8 cellular contexts compared by ENCODE assay signal in the genomic region with DNA sequence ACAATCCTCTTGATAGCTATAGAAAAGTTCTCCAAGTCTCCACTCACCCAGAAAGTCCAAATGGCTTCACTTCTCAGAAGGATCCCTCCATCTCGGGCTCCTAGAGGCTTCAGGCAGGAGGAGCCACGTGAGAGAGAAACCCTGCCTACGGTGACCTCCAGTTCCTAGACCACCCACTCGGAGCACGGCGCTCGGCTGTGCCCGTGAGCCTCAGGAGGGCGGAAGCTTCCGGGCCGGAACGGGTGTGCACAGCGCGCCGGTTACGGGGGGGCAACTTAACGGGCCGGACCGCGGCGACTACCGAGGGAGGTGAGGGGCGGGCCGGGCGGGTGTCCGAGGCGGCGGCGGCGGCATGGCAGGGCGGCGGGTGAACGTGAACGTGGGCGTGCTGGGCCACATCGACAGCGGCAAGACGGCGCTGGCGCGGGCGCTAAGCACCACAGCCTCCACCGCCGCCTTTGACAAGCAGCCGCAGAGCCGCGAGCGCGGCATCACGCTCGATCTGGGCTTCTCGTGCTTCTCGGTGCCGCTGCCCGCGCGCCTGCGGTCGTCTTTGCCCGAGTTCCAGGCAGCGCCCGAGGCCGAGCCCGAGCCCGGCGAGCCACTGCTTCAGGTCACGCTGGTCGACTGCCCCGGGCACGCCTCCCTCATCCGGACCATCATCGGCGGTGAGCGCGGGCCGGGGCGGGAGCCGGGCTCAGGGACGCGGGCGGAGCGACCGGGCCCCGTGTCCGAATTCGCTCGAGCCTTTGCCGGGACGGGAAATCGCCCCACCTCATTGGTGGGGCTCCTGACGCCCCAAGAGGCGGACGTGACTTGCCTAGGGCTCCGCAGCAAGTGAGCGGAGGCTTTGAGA. TPM values are rescaled to one million over a fixed set of nuclear protein-coding genes. Genes with fewer than 3 reads are reported as not detected.
DNase-seq lines count a peak whose midpoint lies in the region; ATAC-seq and TF ChIP-seq lines count a peak whose summit lies in the region.

A gene with protein sequence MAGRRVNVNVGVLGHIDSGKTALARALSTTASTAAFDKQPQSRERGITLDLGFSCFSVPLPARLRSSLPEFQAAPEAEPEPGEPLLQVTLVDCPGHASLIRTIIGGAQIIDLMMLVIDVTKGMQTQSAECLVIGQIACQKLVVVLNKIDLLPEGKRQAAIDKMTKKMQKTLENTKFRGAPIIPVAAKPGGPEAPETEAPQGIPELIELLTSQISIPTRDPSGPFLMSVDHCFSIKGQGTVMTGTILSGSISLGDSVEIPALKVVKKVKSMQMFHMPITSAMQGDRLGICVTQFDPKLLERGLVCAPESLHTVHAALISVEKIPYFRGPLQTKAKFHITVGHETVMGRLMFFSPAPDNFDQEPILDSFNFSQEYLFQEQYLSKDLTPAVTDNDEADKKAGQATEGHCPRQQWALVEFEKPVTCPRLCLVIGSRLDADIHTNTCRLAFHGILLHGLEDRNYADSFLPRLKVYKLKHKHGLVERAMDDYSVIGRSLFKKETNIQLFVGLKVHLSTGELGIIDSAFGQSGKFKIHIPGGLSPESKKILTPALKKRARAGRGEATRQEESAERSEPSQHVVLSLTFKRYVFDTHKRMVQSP (plus strand): TSS at position 326 of the 856 bp plus-strand sequence. CDS start 27 bp downstream, at position 353.

- H3K36me3 Mint-ChIP-seq in IgD-negative memory B cell, result peaks cover 4% of the 10 kb centered on the region
- H3K36me3 Mint-ChIP-seq in activated T-cell treated with anti-CD3 and anti-CD28 coated beads, Interleukin-2, amount 50 U/mL, for 24 hours (ENCODE audit: low read depth), result peaks cover 38% of the 10 kb centered on the region

- peaks cover 8 to 17% (median 13%) of the 10 kb centered on the region in 3 donors for H3K4me1 Mint-ChIP-seq in IgD-negative memory B cell
- peaks cover 36% of the 10 kb centered on the region for H3K4me1 Mint-ChIP-seq in activated T-cell treated with anti-CD3 and anti-CD28 coated beads, Interleukin-2, amount 50 U/mL, for 24 hours (ENCODE audit: low read depth)

- peak within 1 kb of the TSS; percentile 98 for H2AFZ ChIP-seq in PC-9

- peak within 1 kb of the TSS; percentile 96 for H3K4me3 ChIP-seq in PC-9

- peak; percentile 59 for DNase-seq in DMS53 treated with DMSO at 0.1 percent for 48 hours (lab: John Stamatoyannopoulos, UW; ENCODE audit: unreplicated experiment)
- DNase-seq in PC-9, result peak; percentile 61 to 88
- peak; percentile 96 for DNase-seq in activated T-cell treated with anti-CD3 and anti-CD28 coated beads, Interleukin-2, amount 50 U/mL, for 24 hours
- peak; percentile 81 for DNase-seq in myocyte (ENCODE audit: low read depth)
- peak; percentile 69 to 79 for DNase-seq in stimulated activated CD8-positive, alpha-beta memory T cell treated with anti-CD3 and anti-CD28 coated beads, Interleukin-7, amount 100 ng/mL, for 4 hours (ENCODE audit: low read depth in 2 of 2)

- H3K4me3 Mint-ChIP-seq in IgD-negative memory B cell, result peak within 1 kb of the TSS; percentile 82 to 98 (median 92)
- H3K4me3 Mint-ChIP-seq in activated T-cell treated with anti-CD3 and anti-CD28 coated beads, Interleukin-2, amount 50 U/mL, for 24 hours, result peak within 1 kb of the TSS; percentile 85

- TF ChIP-seq CTCF in PC-9 (conservative IDR thresholded peaks at IDR 0.05), result no peak

- H4K20me1 ChIP-seq in PC-9 (ENCODE audit: insufficient read depth), result no peaks in the 10 kb centered on the region

- CTCF ChIA-PET in PC-9 (lab: Charles Lee), result interaction anchor here (0.6 to 0.7 kb wide), 3 partner anchors 90 to 850 kb away, joined by 4 to 5 read pairs (median 4); no protein-coding TSS in a partner anchor

- H3K9me2 ChIP-seq in PC-9 (ENCODE audit: insufficient read depth), result no peaks in the 10 kb centered on the region

- intact Hi-C loops in PC-9 (cut with micrococcal nuclease; ENCODE audit: unreplicated experiment), result loop anchor here (1.0 kb wide), 1 partner anchor 30 kb away; the partner anchor contains the start of gene RUVBL1

- peak within 1 kb of the TSS; percentile 74 to 97 (median 94) for H3K27ac Mint-ChIP-seq in IgD-negative memory B cell
- H3K27ac Mint-ChIP-seq in activated T-cell treated with anti-CD3 and anti-CD28 coated beads, Interleukin-2, amount 50 U/mL, for 24 hours, result peak within 1 kb of the TSS; percentile 96

- peak within 1 kb of the TSS; percentile 70 for H3K27ac ChIP-seq in PC-9

- peaks cover 25% of the 10 kb centered on the region; the same call in 1 of the 2 replicates for H3F3A ChIP-seq in PC-9 (ENCODE audit: insufficient read depth, low read depth)

- no peaks in the 10 kb centered on the region for H3K9me3 Mint-ChIP-seq in IgD-negative memory B cell
- H3K9me3 Mint-ChIP-seq in activated T-cell treated with anti-CD3 and anti-CD28 coated beads, Interleukin-2, amount 50 U/mL, for 24 hours, result peaks cover 3% of the 10 kb centered on the region

- peaks cover 9% of the 10 kb centered on the region for H3K4me1 ChIP-seq in PC-9 (replicated peaks; ENCODE audit: insufficient read depth)

- ATAC-seq in GM21576 (IDR thresholded peaks at IDR 0.05; ENCODE audit: unreplicated experiment) (peak; percentile 86), esophagus mucosa (peak; percentile 94)

- H3K36me3 ChIP-seq in PC-9 (ENCODE audit: low read depth), result peaks cover 19% of the 10 kb centered on the region; the same call in 1 of the 2 replicates

- H3K27me3 Mint-ChIP-seq in IgD-negative memory B cell, result no peaks in the 10 kb centered on the region
- no peaks in the 10 kb centered on the region for H3K27me3 Mint-ChIP-seq in activated T-cell treated with anti-CD3 and anti-CD28 coated beads, Interleukin-2, amount 50 U/mL, for 24 hours

- peaks cover 29% of the 10 kb centered on the region for H3K79me2 ChIP-seq in PC-9 (ENCODE audit: low read depth)

- POLR2A ChIA-PET in PC-9 (lab: Charles Lee; ENCODE audit: unreplicated experiment), result interaction anchor here (0.6 to 0.8 kb wide), 7 partner anchors 29 to 1275 kb away, joined by 3 to 15 read pairs (median 5); partner anchors contain the start of gene EFCAB12

- H3K9me3 ChIP-seq in PC-9 (ENCODE audit: insufficient read depth, low read depth), result no peaks in the 10 kb centered on the region; the same call in 1 of the 2 replicates

- BruUV-seq in PC-9 (replicated peaks; lab: Mats Ljungman, UMichigan), result TSS peak; percentile 42

- no peaks in the 10 kb centered on the region for H3K27me3 ChIP-seq in PC-9 (ENCODE audit: insufficient read depth, low read depth)

- peak within 1 kb of the TSS; percentile 99 for H3K4me2 ChIP-seq in PC-9

RNA-seq across cellular contexts. Expression of the gene that starts here (rescaled TPM):
- 23.1 TPM for polyA plus RNA-seq in IgD-negative memory B cell
- total RNA-seq in PC-9 (2021) (21.0 and 21.3 TPM in 2 replicates), esophagus mucosa (10.4 TPM), myocyte (5.7 and 8.6 TPM in 2 replicates)
- polyA plus RNA-seq in myocyte (2012), result 16.0 TPM

Comparison
In these comparisons a context has a peak if more than half of its experiments do, and no peak if none do; other contexts are left out.
1. Peak in every context shown above with its lines: DNase-seq, ATAC-seq, H3K4me3 ChIP-seq and H3K27ac ChIP-seq.